ENCODE assay signal across 8 cellular contexts in the genomic region with DNA sequence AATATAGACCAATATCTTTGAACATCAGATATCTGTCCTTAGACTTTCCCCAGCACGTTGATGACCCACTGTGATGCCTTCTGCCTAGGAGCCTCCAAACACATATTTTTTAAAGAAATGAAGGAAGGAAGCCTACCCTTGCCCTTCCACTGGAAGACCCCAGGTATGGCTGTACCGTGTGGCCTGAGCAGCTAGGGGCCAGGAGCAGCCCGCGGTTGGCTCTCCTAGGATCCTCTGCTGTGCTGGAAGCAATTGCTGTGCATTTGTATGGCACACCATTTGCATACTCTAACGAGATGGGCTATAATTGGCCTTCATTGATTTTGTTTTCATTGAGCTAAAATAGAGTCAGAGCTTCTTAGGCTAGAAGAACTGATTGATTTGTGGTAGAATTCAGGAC.
"Had no signal": no experiment of that assay in that cellular context is flagged by ENCODE, and none has a peak within 500 bp of the region (broad histone marks: within the 10 kb centered on the region; RNA-seq: fewer than 3 reads in every experiment).

No MANE protein-coding gene starts in this region.

- H3K4me3 ChIP-seq: GM23248, HAP-1 had no signal

- H3K27ac ChIP-seq: GM23248 had no signal

- H3K36me3 ChIP-seq: HAP-1 had no signal

- H3K9me3 Mint-ChIP-seq: HFFc6 had no signal

- DNase-seq: GM23248, H7, HFFc6, IMR-90, KBM-7 had no signal

- H3K4me3 Mint-ChIP-seq: HFFc6 had no signal

- H3K9ac ChIP-seq: GM23248 had no signal

- ATAC-seq: HCT116 had no signal

- FAIRE-seq: HTR-8/SVneo had no signal

- H3K9me3 ChIP-seq: HAP-1 had no signal

- H2AFZ ChIP-seq: GM23248 had no signal

- H3K27ac Mint-ChIP-seq: HFFc6 had no signal
